Comparison of ENCODE assay signal across 13 cellular contexts in genomic region chr18:47420130-47420529, GRCh38.
A peak's percentile ranks its signal among the peaks of the same experiment; 100 is the strongest.
DNase-seq lines count a peak whose midpoint lies in the region; ATAC-seq and FAIRE-seq lines count a peak whose summit lies in the region.
"Had no signal": no experiment of that assay in that cellular context is flagged by ENCODE, and none has a peak within 500 bp of the region (broad histone marks: within the 10 kb centered on the region; RNA-seq: fewer than 3 reads in every experiment).

No MANE protein-coding gene starts in this region.

- H3K4me3 Mint-ChIP-seq in stimulated activated memory B cell treated with anti-CD40 and anti-IgM and Interleukin-4, amounts not matched to agents 10 μg/mL and 1 μg/mL and 100 μg/mL, for 72 hours: no peak overlapping the region
- H3K4me3 Mint-ChIP-seq in activated CD4-positive, alpha-beta T cell treated with anti-CD3 and anti-CD28 coated beads for 36 hours: no peak overlapping the region
- H3K4me3 Mint-ChIP-seq: activated CD4-positive, alpha-beta T cell treated with anti-CD3 and anti-CD28 coated beads, Interleukin-2, amount 10 ng/mL, durations not matched to agents 24 days and 14 days had no signal

- H3K27me3 Mint-ChIP-seq in stimulated activated memory B cell treated with anti-CD40 and anti-IgM and Interleukin-4, amounts not matched to agents 10 μg/mL and 1 μg/mL and 100 μg/mL, for 72 hours: peaks cover 23% of the 10 kb centered on the region
- peaks cover 20% of the 10 kb centered on the region for H3K27me3 Mint-ChIP-seq in activated CD4-positive, alpha-beta T cell treated with anti-CD3 and anti-CD28 coated beads for 36 hours

- H3K36me3 Mint-ChIP-seq in stimulated activated memory B cell treated with anti-CD40 and anti-IgM and Interleukin-4, amounts not matched to agents 10 μg/mL and 1 μg/mL and 100 μg/mL, for 72 hours: no peaks in the 10 kb centered on the region
- H3K36me3 Mint-ChIP-seq in activated CD4-positive, alpha-beta T cell treated with anti-CD3 and anti-CD28 coated beads for 36 hours (ENCODE audit: low read depth): no peaks in the 10 kb centered on the region

- no peak for FAIRE-seq in GM19239 (lab: Jason Lieb, UNC)

- no peaks in the 10 kb centered on the region for H3K9me3 Mint-ChIP-seq in stimulated activated memory B cell treated with anti-CD40 and anti-IgM and Interleukin-4, amounts not matched to agents 10 μg/mL and 1 μg/mL and 100 μg/mL, for 72 hours
- no peaks in the 10 kb centered on the region for H3K9me3 Mint-ChIP-seq in activated CD4-positive, alpha-beta T cell treated with anti-CD3 and anti-CD28 coated beads for 36 hours (ENCODE audit: low read depth)
- H3K9me3 Mint-ChIP-seq: activated CD4-positive, alpha-beta T cell treated with anti-CD3 and anti-CD28 coated beads, Interleukin-2, amount 10 ng/mL, durations not matched to agents 24 days and 14 days had no signal

- CTCF ChIA-PET in activated CD4-positive, alpha-beta T cell treated with anti-CD3 and anti-CD28 coated beads for 36 hours (lab: Charles Lee): interaction anchor here (0.6 to 1.4 kb wide), 3 partner anchors 10 to 329 kb away, joined by 3 to 4 read pairs (median 3); no protein-coding TSS in a partner anchor

- intact Hi-C loops in activated CD4-positive, alpha-beta T cell treated with anti-CD3 and anti-CD28 coated beads for 36 hours (cut with DNase I, micrococcal nuclease): no loop called here

- in situ Hi-C loops in KBM-7 (cut with MboI; ENCODE audit: low pct_unique_long_range_greater_than_20kb, low sequenced_read_pairs): no loop called here

- POLR2A ChIA-PET in activated CD4-positive, alpha-beta T cell treated with anti-CD3 and anti-CD28 coated beads for 36 hours (lab: Charles Lee): no interaction called here

- ATAC-seq in HG02798 (IDR thresholded peaks at IDR 0.05; ENCODE audit: poor library complexity, unreplicated experiment): peak; percentile 64
- ATAC-seq in stimulated activated memory B cell treated with anti-CD40 and anti-IgM and Interleukin-4, amounts not matched to agents 10 μg/mL and 1 μg/mL and 100 μg/mL, for 72 hours: peak; percentile 84
- no peak for ATAC-seq in GM21423 (IDR thresholded peaks at IDR 0.05; ENCODE audit: unreplicated experiment)
- no peak for ATAC-seq in activated CD4-positive, alpha-beta T cell treated with anti-CD3 and anti-CD28 coated beads for 36 hours
- ATAC-seq: lower lobe of right lung had no signal

- peaks cover 25% of the 10 kb centered on the region for H3K4me1 Mint-ChIP-seq in stimulated activated memory B cell treated with anti-CD40 and anti-IgM and Interleukin-4, amounts not matched to agents 10 μg/mL and 1 μg/mL and 100 μg/mL, for 72 hours
- no peaks in the 10 kb centered on the region for H3K4me1 Mint-ChIP-seq in activated CD4-positive, alpha-beta T cell treated with anti-CD3 and anti-CD28 coated beads for 36 hours

- H3K27ac Mint-ChIP-seq in stimulated activated memory B cell treated with anti-CD40 and anti-IgM and Interleukin-4, amounts not matched to agents 10 μg/mL and 1 μg/mL and 100 μg/mL, for 72 hours: peak overlapping the region; percentile 35
- H3K27ac Mint-ChIP-seq in activated CD4-positive, alpha-beta T cell treated with anti-CD3 and anti-CD28 coated beads for 36 hours: no peak overlapping the region
- H3K27ac Mint-ChIP-seq: activated CD4-positive, alpha-beta T cell treated with anti-CD3 and anti-CD28 coated beads, Interleukin-2, amount 10 ng/mL, durations not matched to agents 24 days and 14 days had no signal

- peak; percentile 16 for DNase-seq in GM19239 (ENCODE audit: insufficient read length, low spot score)
- DNase-seq in KBM-7: peak; percentile 36
- DNase-seq in activated naive CD4-positive, alpha-beta T cell treated with Interleukin-2 at 50 U/mL for 16 hours: no peak
- no peak for DNase-seq in activated CD4-positive, CD25-positive, alpha-beta regulatory T cell (lab: John Stamatoyannopoulos, UW)
- no peak for DNase-seq in activated CD4-positive, alpha-beta T cell treated with anti-CD3 and anti-CD28 coated beads for 36 hours
- DNase-seq: activated CD4-positive, alpha-beta T cell treated with anti-CD3 and anti-CD28 coated beads, Interleukin-2, amount 10 ng/mL, durations not matched to agents 24 days and 14 days; COR-L47; lower lobe of right lung; NCI-H69; tibial artery had no signal

Comparison
In these comparisons a context has a peak if more than half of its experiments do, and no peak if none do; other contexts are left out.
1. DNase-seq: peak in GM19239 (single experiment) and KBM-7 (single experiment); none in activated naive CD4-positive, alpha-beta T cell treated with Interleukin-2 at 50 U/mL for 16 hours (single experiment), activated CD4-positive, CD25-positive, alpha-beta regulatory T cell (0 of 4) and activated CD4-positive, alpha-beta T cell treated with anti-CD3 and anti-CD28 coated beads for 36 hours (single experiment).
2. ATAC-seq: peak in HG02798 (single experiment) and stimulated activated memory B cell treated with anti-CD40 and anti-IgM and Interleukin-4, amounts not matched to agents 10 μg/mL and 1 μg/mL and 100 μg/mL, for 72 hours (single experiment); none in GM21423 (single experiment) and activated CD4-positive, alpha-beta T cell treated with anti-CD3 and anti-CD28 coated beads for 36 hours (single experiment).